In genomic region chr3:49539659-49540560, GRCh38 we compare ENCODE assay signal across 1 cellular context.
A peak's percentile ranks its signal among the peaks of the same experiment; 100 is the strongest.
TF ChIP-seq lines count a peak whose summit lies in the region.

No MANE protein-coding gene starts in this region.

TF ChIP-seq in HepG2, 621 proteins besides CTCF, POLR2A, EP300 and RAD21 (continued from another document and continues in another):
- TF ChIP-seq, protein P1, sequence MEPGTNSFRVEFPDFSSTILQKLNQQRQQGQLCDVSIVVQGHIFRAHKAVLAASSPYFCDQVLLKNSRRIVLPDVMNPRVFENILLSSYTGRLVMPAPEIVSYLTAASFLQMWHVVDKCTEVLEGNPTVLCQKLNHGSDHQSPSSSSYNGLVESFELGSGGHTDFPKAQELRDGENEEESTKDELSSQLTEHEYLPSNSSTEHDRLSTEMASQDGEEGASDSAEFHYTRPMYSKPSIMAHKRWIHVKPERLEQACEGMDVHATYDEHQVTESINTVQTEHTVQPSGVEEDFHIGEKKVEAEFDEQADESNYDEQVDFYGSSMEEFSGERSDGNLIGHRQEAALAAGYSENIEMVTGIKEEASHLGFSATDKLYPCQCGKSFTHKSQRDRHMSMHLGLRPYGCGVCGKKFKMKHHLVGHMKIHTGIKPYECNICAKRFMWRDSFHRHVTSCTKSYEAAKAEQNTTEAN (CRISPR knock-in tag; conservative IDR thresholded peaks at IDR 0.05) = 0 out of 2 replicates have a peak, but pooled peaks have one; percentile 52
- peak; percentile 68; the same call in 1 of the 2 replicates for TF ChIP-seq TBX2 (CRISPR knock-in tag; IDR thresholded peaks at IDR 0.05; ENCODE audit: borderline replicate concordance)
- TF ChIP-seq ZNF878 (CRISPR knock-in tag; IDR thresholded peaks at IDR 0.05) = no peak
- TF ChIP-seq, protein P2, sequence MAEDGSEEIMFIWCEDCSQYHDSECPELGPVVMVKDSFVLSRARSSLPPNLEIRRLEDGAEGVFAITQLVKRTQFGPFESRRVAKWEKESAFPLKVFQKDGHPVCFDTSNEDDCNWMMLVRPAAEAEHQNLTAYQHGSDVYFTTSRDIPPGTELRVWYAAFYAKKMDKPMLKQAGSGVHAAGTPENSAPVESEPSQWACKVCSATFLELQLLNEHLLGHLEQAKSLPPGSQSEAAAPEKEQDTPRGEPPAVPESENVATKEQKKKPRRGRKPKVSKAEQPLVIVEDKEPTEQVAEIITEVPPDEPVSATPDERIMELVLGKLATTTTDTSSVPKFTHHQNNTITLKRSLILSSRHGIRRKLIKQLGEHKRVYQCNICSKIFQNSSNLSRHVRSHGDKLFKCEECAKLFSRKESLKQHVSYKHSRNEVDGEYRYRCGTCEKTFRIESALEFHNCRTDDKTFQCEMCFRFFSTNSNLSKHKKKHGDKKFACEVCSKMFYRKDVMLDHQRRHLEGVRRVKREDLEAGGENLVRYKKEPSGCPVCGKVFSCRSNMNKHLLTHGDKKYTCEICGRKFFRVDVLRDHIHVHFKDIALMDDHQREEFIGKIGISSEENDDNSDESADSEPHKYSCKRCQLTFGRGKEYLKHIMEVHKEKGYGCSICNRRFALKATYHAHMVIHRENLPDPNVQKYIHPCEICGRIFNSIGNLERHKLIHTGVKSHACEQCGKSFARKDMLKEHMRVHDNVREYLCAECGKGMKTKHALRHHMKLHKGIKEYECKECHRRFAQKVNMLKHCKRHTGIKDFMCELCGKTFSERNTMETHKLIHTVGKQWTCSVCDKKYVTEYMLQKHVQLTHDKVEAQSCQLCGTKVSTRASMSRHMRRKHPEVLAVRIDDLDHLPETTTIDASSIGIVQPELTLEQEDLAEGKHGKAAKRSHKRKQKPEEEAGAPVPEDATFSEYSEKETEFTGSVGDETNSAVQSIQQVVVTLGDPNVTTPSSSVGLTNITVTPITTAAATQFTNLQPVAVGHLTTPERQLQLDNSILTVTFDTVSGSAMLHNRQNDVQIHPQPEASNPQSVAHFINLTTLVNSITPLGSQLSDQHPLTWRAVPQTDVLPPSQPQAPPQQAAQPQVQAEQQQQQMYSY (CRISPR knock-in tag; IDR thresholded peaks at IDR 0.05) = peak; percentile 67; the same call in 1 of the 2 replicates
- TF ChIP-seq TEAD3 (CRISPR knock-in tag; optimal IDR thresholded peaks at IDR 0.05; ENCODE audit: borderline replicate concordance) = no peak
- peak; percentile 56; the same call in 1 of the 2 replicates for TF ChIP-seq ZSCAN29 (CRISPR knock-in tag; conservative IDR thresholded peaks at IDR 0.05)
- no peak for TF ChIP-seq CERS6 (CRISPR knock-in tag; IDR thresholded peaks at IDR 0.05)
- peak; percentile 21 for TF ChIP-seq ZNF883 (CRISPR knock-in tag; IDR thresholded peaks at IDR 0.05; ENCODE audit: not compliant biosample characterization)
- TF ChIP-seq ZNF503 (CRISPR knock-in tag; IDR thresholded peaks at IDR 0.05) = no peak
- peak; percentile 34; the same call in 1 of the 2 replicates for TF ChIP-seq ZFP82 (CRISPR knock-in tag; IDR thresholded peaks at IDR 0.05; ENCODE audit: borderline replicate concordance)
- TF ChIP-seq KAT7 (CRISPR knock-in tag; IDR thresholded peaks at IDR 0.05; ENCODE audit: borderline replicate concordance) = no peak
- peak; percentile 37; the same call in 1 of the 2 replicates for TF ChIP-seq ZNF678 (CRISPR knock-in tag; IDR thresholded peaks at IDR 0.05)
- TF ChIP-seq MIXL1 (CRISPR knock-in tag; IDR thresholded peaks at IDR 0.05) = 0 out of 2 replicates have a peak, but pooled peaks have one; percentile 22
- TF ChIP-seq ZNF564 (CRISPR knock-in tag; IDR thresholded peaks at IDR 0.05) = peak; percentile 34; the same call in 1 of the 2 replicates
- TF ChIP-seq HNF4G (IDR thresholded peaks at IDR 0.05; ENCODE audit: borderline replicate concordance, low read depth, low read length) = no peak
- no peak for TF ChIP-seq HNF4G (CRISPR knock-in tag; IDR thresholded peaks at IDR 0.05; ENCODE audit: borderline replicate concordance, low read depth)
- TF ChIP-seq TAF1 (CRISPR knock-in tag; IDR thresholded peaks at IDR 0.05) = peak; percentile 54; the same call in 1 of the 2 replicates
- peak; percentile 54; the same call in 1 of the 2 replicates for TF ChIP-seq POGZ (CRISPR knock-in tag; IDR thresholded peaks at IDR 0.05)
- TF ChIP-seq ZNF629 (CRISPR knock-in tag; conservative IDR thresholded peaks at IDR 0.05) = no peak; the same call in 1 of the 2 replicates
- peak; percentile 61 for TF ChIP-seq E2F1 (CRISPR knock-in tag; IDR thresholded peaks at IDR 0.05)
- TF ChIP-seq HDAC2 (CRISPR knock-in tag; IDR thresholded peaks at IDR 0.05) = 0 out of 2 replicates have a peak, but pooled peaks have one; percentile 13
- TF ChIP-seq JARID2 (CRISPR knock-in tag; IDR thresholded peaks at IDR 0.05; ENCODE audit: insufficient replicate concordance) = no peak
- no peak for TF ChIP-seq PITX1 (CRISPR knock-in tag; IDR thresholded peaks at IDR 0.05)
- TF ChIP-seq NRL (CRISPR knock-in tag; IDR thresholded peaks at IDR 0.05; ENCODE audit: borderline replicate concordance) = peak; percentile 45; the same call in 1 of the 2 replicates
- no peak for TF ChIP-seq DPF2 (CRISPR knock-in tag; IDR thresholded peaks at IDR 0.05; ENCODE audit: borderline replicate concordance, low read depth)
- TF ChIP-seq SPEN (CRISPR knock-in tag; IDR thresholded peaks at IDR 0.05; ENCODE audit: low read depth) = no peak; the same call in 1 of the 2 replicates
- no peak; the same call in 1 of the 2 replicates for TF ChIP-seq ZNF136 (CRISPR knock-in tag; IDR thresholded peaks at IDR 0.05; ENCODE audit: low read depth)
- TF ChIP-seq MLLT10 (CRISPR knock-in tag; IDR thresholded peaks at IDR 0.05) = no peak
- 0 out of 2 replicates have a peak, but pooled peaks have one; percentile 50 for TF ChIP-seq PHF8 (CRISPR knock-in tag; IDR thresholded peaks at IDR 0.05)
- TF ChIP-seq RFXANK (CRISPR knock-in tag; IDR thresholded peaks at IDR 0.05) = no peak
- 0 out of 4 replicates have a peak, but pooled peaks of 1 of the 2 experiments have one; percentile 18 for TF ChIP-seq KLF16 (CRISPR knock-in tag; IDR thresholded peaks at IDR 0.05)
- TF ChIP-seq, protein P3, sequence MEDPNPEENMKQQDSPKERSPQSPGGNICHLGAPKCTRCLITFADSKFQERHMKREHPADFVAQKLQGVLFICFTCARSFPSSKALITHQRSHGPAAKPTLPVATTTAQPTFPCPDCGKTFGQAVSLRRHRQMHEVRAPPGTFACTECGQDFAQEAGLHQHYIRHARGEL (CRISPR knock-in tag; IDR thresholded peaks at IDR 0.05) = no peak
- TF ChIP-seq FLYWCH1 (CRISPR knock-in tag; IDR thresholded peaks at IDR 0.05) = no peak
- TF ChIP-seq ZNF546 (CRISPR knock-in tag; conservative IDR thresholded peaks at IDR 0.05) = no peak
- TF ChIP-seq, protein P4, sequence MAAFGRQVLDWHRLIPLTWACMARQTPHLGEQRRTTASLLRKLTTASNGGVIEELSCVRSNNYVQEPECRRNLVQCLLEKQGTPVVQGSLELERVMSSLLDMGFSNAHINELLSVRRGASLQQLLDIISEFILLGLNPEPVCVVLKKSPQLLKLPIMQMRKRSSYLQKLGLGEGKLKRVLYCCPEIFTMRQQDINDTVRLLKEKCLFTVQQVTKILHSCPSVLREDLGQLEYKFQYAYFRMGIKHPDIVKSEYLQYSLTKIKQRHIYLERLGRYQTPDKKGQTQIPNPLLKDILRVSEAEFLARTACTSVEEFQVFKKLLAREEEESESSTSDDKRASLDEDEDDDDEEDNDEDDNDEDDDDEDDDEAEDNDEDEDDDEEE (CRISPR knock-in tag; IDR thresholded peaks at IDR 0.05) = no peak
- no peak for TF ChIP-seq NBN (conservative IDR thresholded peaks at IDR 0.05)
- TF ChIP-seq AKNA (CRISPR knock-in tag; IDR thresholded peaks at IDR 0.05; ENCODE audit: borderline replicate concordance) = no peak
- TF ChIP-seq, protein P5, sequence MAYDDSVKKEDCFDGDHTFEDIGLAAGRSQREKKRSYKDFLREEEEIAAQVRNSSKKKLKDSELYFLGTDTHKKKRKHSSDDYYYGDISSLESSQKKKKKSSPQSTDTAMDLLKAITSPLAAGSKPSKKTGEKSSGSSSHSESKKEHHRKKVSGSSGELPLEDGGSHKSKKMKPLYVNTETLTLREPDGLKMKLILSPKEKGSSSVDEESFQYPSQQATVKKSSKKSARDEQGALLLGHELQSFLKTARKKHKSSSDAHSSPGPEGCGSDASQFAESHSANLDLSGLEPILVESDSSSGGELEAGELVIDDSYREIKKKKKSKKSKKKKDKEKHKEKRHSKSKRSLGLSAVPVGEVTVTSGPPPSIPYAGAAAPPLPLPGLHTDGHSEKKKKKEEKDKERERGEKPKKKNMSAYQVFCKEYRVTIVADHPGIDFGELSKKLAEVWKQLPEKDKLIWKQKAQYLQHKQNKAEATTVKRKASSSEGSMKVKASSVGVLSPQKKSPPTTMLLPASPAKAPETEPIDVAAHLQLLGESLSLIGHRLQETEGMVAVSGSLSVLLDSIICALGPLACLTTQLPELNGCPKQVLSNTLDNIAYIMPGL (CRISPR knock-in tag; IDR thresholded peaks at IDR 0.05; ENCODE audit: borderline replicate concordance in 1 of 2, low read depth in 1 of 2) = peak; percentile 60 to 77
- TF ChIP-seq ETV5 (CRISPR knock-in tag; IDR thresholded peaks at IDR 0.05; ENCODE audit: borderline replicate concordance) = no peak; the same call in 1 of the 2 replicates
- peak; percentile 59; the same call in 1 of the 2 replicates for TF ChIP-seq GMEB1 (CRISPR knock-in tag; IDR thresholded peaks at IDR 0.05; ENCODE audit: borderline replicate concordance)
- TF ChIP-seq POLR2G (IDR thresholded peaks at IDR 0.05; ENCODE audit: low read depth, low read length) = peak; percentile 79
- TF ChIP-seq FOXK1 (CRISPR knock-in tag; IDR thresholded peaks at IDR 0.05; ENCODE audit: borderline replicate concordance, low read depth) = no peak
- TF ChIP-seq GABPB1 (CRISPR knock-in tag; IDR thresholded peaks at IDR 0.05) = peak; percentile 76
